ENCODE assay signal across 21 cellular contexts in genomic region chr2:48965204-48965603, GRCh38.
"Had no signal": no experiment of that assay in that cellular context is flagged by ENCODE, and none has a peak within 500 bp of the region (broad histone marks: within the 10 kb centered on the region; RNA-seq: fewer than 3 reads in every experiment).

No MANE protein-coding gene starts in this region.

- DNase-seq: hypothalamus; immature natural killer cell; kidney; left colon; left ventricle myocardium inferior; midbrain; mucosa of descending colon; naive thymus-derived CD4-positive, alpha-beta T cell; ovary; retina; right cardiac atrium; sigmoid colon; small intestine; spleen; stimulated activated CD4-positive, alpha-beta T cell treated with anti-CD3 and anti-CD28 coated beads, Interleukin-4, amount 100 ng/mL, for 24 hours; stimulated activated naive CD4-positive, alpha-beta T cell; tibial artery; trophoblast cell; upper lobe of right lung had no signal

- ATAC-seq: left colon; mucosa of descending colon; naive thymus-derived CD4-positive, alpha-beta T cell; natural killer cell treated with Interleukin-12 subunit alpha and Interleukin-12 subunit beta and Interleukin-15 and Interleukin-18, amount 100 ng/mL, for 72 hours; right cardiac atrium; stimulated activated effector memory CD8-positive, alpha-beta T cell treated with anti-CD3 and anti-CD28 coated beads, Interleukin-12 subunit alpha, Interleukin-12 subunit beta, amount 100 ng/mL, for 72 hours; upper lobe of right lung had no signal
